ENCODE assay signal across 21 cellular contexts in genomic region chr7:7231865-7232264, GRCh38. TPM values are rescaled to one million over a fixed set of nuclear protein-coding genes. Genes with fewer than 3 reads are reported as not detected.
DNase-seq lines count a peak whose midpoint lies in the region; ATAC-seq, FAIRE-seq and TF ChIP-seq lines count a peak whose summit lies in the region.
"Had no signal": no experiment of that assay in that cellular context is flagged by ENCODE, and none has a peak within 500 bp of the region (broad histone marks: within the 10 kb centered on the region; RNA-seq: fewer than 3 reads in every experiment).

No MANE protein-coding gene starts in this region.

- CTCF ChIA-PET in HepG2 (lab: Yijun Ruan, JAX; ENCODE audit: low intra/inter-chr PET ratio, low total read pairs): no interaction called here

- no TSS peak for BruUV-seq in HepG2 (replicated peaks; lab: Mats Ljungman, UMichigan)

- ATAC-seq in HepG2: no peak
- ATAC-seq in right lobe of liver: no peak
- peak; percentile 54 for ATAC-seq in HG03432 (IDR thresholded peaks at IDR 0.05; ENCODE audit: unreplicated experiment)
- ATAC-seq in mucosa of descending colon: peak; percentile 34
- no peak for ATAC-seq in HG02938 (IDR thresholded peaks at IDR 0.05; ENCODE audit: unreplicated experiment)

- H3K27ac ChIP-seq in HepG2 (ENCODE audit: extremely low read length, insufficient read depth, low read length) (no peak overlapping the region), right lobe of liver (no peak overlapping the region)
- H3K27ac ChIP-seq: SJCRH30 had no signal

- WGBS in HepG2 (ENCODE audit: low lambda C conversion rate): 97% methylated on average over 3 of the region's 3 CpGs
- WGBS in right lobe of liver (ENCODE audit: insufficient coverage, low coverage, low lambda C conversion rate, missing lambda C conversion rate): 72% methylated on average over 3 of the region's 3 CpGs

- H3K4me1 ChIP-seq in HepG2 (ENCODE audit: insufficient read depth, low read length) (no peaks in the 10 kb centered on the region), right lobe of liver (no peaks in the 10 kb centered on the region), mucosa of descending colon (ENCODE audit: low read depth) (no peaks in the 10 kb centered on the region)
- H3K4me1 ChIP-seq: BE2C, SJCRH30 had no signal

- no peak for TF ChIP-seq RAD21 in HepG2 (CRISPR knock-in tag; IDR thresholded peaks at IDR 0.05)

- H3K27me3 ChIP-seq in HepG2 (ENCODE audit: control insufficient read depth in 1 of 2, insufficient read depth in 2 of 2, low read length in 2 of 2): no peaks in the 10 kb centered on the region
- no peaks in the 10 kb centered on the region for H3K27me3 ChIP-seq in right lobe of liver
- H3K27me3 ChIP-seq: BE2C, SJCRH30 had no signal

- no peak for TF ChIP-seq CTCF in HepG2 (CRISPR knock-in tag; IDR thresholded peaks at IDR 0.05)
- no peak for TF ChIP-seq CTCF in right lobe of liver (IDR thresholded peaks at IDR 0.05)
- no peak for TF ChIP-seq CTCF in mucosa of descending colon (IDR thresholded peaks at IDR 0.05)

- H3K9ac ChIP-seq in HepG2 (ENCODE audit: insufficient read depth, low read depth, low read length): no peak overlapping the region

- H4K20me1 ChIP-seq in HepG2 (ENCODE audit: insufficient read depth, low read length): peaks cover 17% of the 10 kb centered on the region

- no peak for FAIRE-seq in HepG2 (lab: Jason Lieb, UNC)
- FAIRE-seq: D721Med, H1, RCC 7860 had no signal

- peaks cover 68% of the 10 kb centered on the region for H3K79me2 ChIP-seq in HepG2 (ENCODE audit: insufficient read depth, low read length)

- DNase-seq in HepG2 (ENCODE audit: low spot score) (no peak), right lobe of liver (no peak), mucosa of descending colon (no peak), NCI-H69 (lab: John Stamatoyannopoulos, UW) (no peak), NCI-H2196 treated with DMSO at 0.1 percent for 48 hours (lab: John Stamatoyannopoulos, UW; ENCODE audit: unreplicated experiment) (no peak)
- DNase-seq: BE2C, EL, GF-D8, KBM-7, NCI-H1092 treated with DMSO at 0.1 percent for 48 hours, NCI-H1436 treated with DMSO at 0.1 percent for 48 hours, NCI-H1930, NCI-H226, NCI-H524, NCI-H82, SJCRH30 had no signal

- H3K4me2 ChIP-seq in HepG2 (ENCODE audit: low read depth, low read length): no peak overlapping the region

- TF ChIP-seq POLR2A in HepG2 (IDR thresholded peaks at IDR 0.05; ENCODE audit: insufficient read depth in 1 of 2, low read depth in 2 of 2, low read length in 2 of 2): no peak
- no peak for TF ChIP-seq POLR2A in right lobe of liver (IDR thresholded peaks at IDR 0.05)

- in situ Hi-C loops in HepG2 (cut with HindIII; ENCODE audit: extremely low pct_ligation_motif_present, low pct_unique_long_range_greater_than_20kb): no loop called here

- POLR2A ChIA-PET in HepG2 (lab: Yijun Ruan, JAX): no interaction called here

- intact Hi-C loops in HepG2 (cut with micrococcal nuclease; ENCODE audit: unreplicated experiment) (no loop called here), right lobe of liver (cut with DNase I) (no loop called here), mucosa of descending colon (cut with DNase I, micrococcal nuclease) (no loop called here)

- H3K4me3 ChIP-seq in HepG2 (replicated peaks in 1 of 3; ENCODE audit: insufficient read depth in 1 of 3, low read depth in 2 of 3, low read length in 3 of 3): no peak overlapping the region
- no peak overlapping the region for H3K4me3 ChIP-seq in right lobe of liver
- H3K4me3 ChIP-seq in mucosa of descending colon: no peak overlapping the region
- H3K4me3 ChIP-seq: SJCRH30 had no signal

- H3K36me3 ChIP-seq in HepG2 (replicated peaks in 1 of 2; ENCODE audit: control insufficient read depth in 1 of 2, insufficient read depth in 2 of 2, low read length in 2 of 2): peaks cover 11 to 36% of the 10 kb centered on the region in 2 experiments
- H3K36me3 ChIP-seq in right lobe of liver: no peaks in the 10 kb centered on the region
- H3K36me3 ChIP-seq in mucosa of descending colon (ENCODE audit: low read depth): no peaks in the 10 kb centered on the region
- H3K36me3 ChIP-seq: BE2C had no signal

- H3K9me3 ChIP-seq in HepG2 (ENCODE audit: low read length) (peaks cover 5% of the 10 kb centered on the region; the same call in 1 of the 2 replicates), right lobe of liver (peaks cover 0 to 7% (median 0%) of the 10 kb centered on the region in 4 donors), mucosa of descending colon (peaks cover 8% of the 10 kb centered on the region)
- H3K9me3 ChIP-seq: BE2C, SJCRH30 had no signal

- no peak for TF ChIP-seq EP300 in HepG2 (IDR thresholded peaks at IDR 0.05; ENCODE audit: low read depth in 2 of 2, low read length in 2 of 2)
- no peak for TF ChIP-seq EP300 in HepG2 (CRISPR knock-in tag; IDR thresholded peaks at IDR 0.05; ENCODE audit: borderline replicate concordance)

- H2AFZ ChIP-seq in HepG2 (ENCODE audit: low read length): no peak overlapping the region

TF ChIP-seq in HepG2, 621 proteins besides CTCF, POLR2A, EP300 and RAD21:
- TF ChIP-seq KLF9 (CRISPR knock-in tag; IDR thresholded peaks at IDR 0.05; ENCODE audit: low read depth) (no peak), RBM22 (optimal IDR thresholded peaks at IDR 0.05; ENCODE audit: low read length) (peak; percentile 68), TFDP1 (CRISPR knock-in tag; IDR thresholded peaks at IDR 0.05; ENCODE audit: borderline replicate concordance) (no peak)

RNA-seq across cellular contexts. Expression of gene C1GALT1, which starts 49.5 kb away (rescaled TPM):
- total RNA-seq in HepG2 (2016; rRNA removed; fragmentation: Illumina TruSeq; extraction: Trizol) (65.9 and 68.2 TPM in 2 replicates), right lobe of liver (10 to 100 TPM; 10.1 to 16.6 (median 13.1) TPM), mucosa of descending colon (10 to 100 TPM; 23.3 to 38.9 (median 30.1) TPM)
- total RNA-seq in HepG2 (2016; cell fraction: cytosol; rRNA removed; fragmentation: Illumina TruSeq; extraction: Trizol; ENCODE audit: low read depth): 19.8 and 25.6 TPM in 2 replicates
- total RNA-seq in HepG2 (2016; cell fraction: insoluble cytoplasmic fraction; rRNA removed; fragmentation: Illumina TruSeq; extraction: Trizol): 62.9 and 64.3 TPM in 2 replicates
- 52.3 and 53.0 TPM in 2 replicates for total RNA-seq in HepG2 (2016; cell fraction: membrane; rRNA removed; fragmentation: Illumina TruSeq; extraction: Trizol)
- 69.0 and 75.5 TPM in 2 replicates for total RNA-seq in HepG2 (2016; cell fraction: nucleus; rRNA removed; fragmentation: Illumina TruSeq; extraction: Trizol)
- polyA plus RNA-seq in HepG2 (2011; rRNA removed): 38.4 and 57.1 TPM in 2 replicates
- polyA plus RNA-seq in HepG2 (2011; cell fraction: cytosol; rRNA removed): 20.6 and 24.8 TPM in 2 replicates
- polyA plus RNA-seq in HepG2 (2011; cell fraction: nucleus; rRNA removed): 23.4 and 24.2 TPM in 2 replicates
- polyA plus RNA-seq in HepG2 (2012): 55.8 and 60.8 TPM in 2 replicates
- 8.4 and 10.0 TPM in 2 replicates for polyA plus RNA-seq in HepG2 (2016; cell fraction: cytosol; fragmentation: Illumina TruSeq; extraction: Trizol; ENCODE audit: low read depth)
- 47.9 and 50.9 TPM in 2 replicates for polyA plus RNA-seq in HepG2 (2016; cell fraction: insoluble cytoplasmic fraction; fragmentation: Illumina TruSeq; extraction: Trizol; ENCODE audit: low read depth)
- 20.8 and 22.4 TPM in 2 replicates for polyA plus RNA-seq in HepG2 (2016; cell fraction: membrane; fragmentation: Illumina TruSeq; extraction: Trizol; ENCODE audit: low read depth)
- polyA plus RNA-seq in HepG2 (2016; cell fraction: nucleus; fragmentation: Illumina TruSeq; extraction: Trizol; ENCODE audit: insufficient read depth, low read depth): 84.6 and 86.9 TPM in 2 replicates
- polyA minus RNA-seq in HepG2 (2011; rRNA and poly(A)+ RNA removed; ENCODE audit: low replicate concordance): 3.2 and 24.2 TPM in 2 replicates
- polyA minus RNA-seq in HepG2 (2011; cell fraction: cytosol; rRNA and poly(A)+ RNA removed): 58.8 and 63.4 TPM in 2 replicates
- polyA minus RNA-seq in HepG2 (2011; cell fraction: nucleus; rRNA and poly(A)+ RNA removed): 176 and 229 TPM in 2 replicates

Comparison
In these comparisons a context has a peak if more than half of its experiments do, and no peak if none do; other contexts are left out.
1. ATAC-seq: peak in HG03432 (single experiment) and mucosa of descending colon (single experiment); none in HepG2 (single experiment), right lobe of liver (0 of 4) and HG02938 (single experiment).